25 cellular contexts compared by ENCODE assay signal in genomic region chr12:89029961-89030360, GRCh38.
"Had no signal": no experiment of that assay in that cellular context is flagged by ENCODE, and none has a peak within 500 bp of the region (broad histone marks: within the 10 kb centered on the region; RNA-seq: fewer than 3 reads in every experiment).

No MANE protein-coding gene starts in this region.

- H3K27me3 ChIP-seq: foreskin keratinocyte, left lung, thyroid gland, upper lobe of right lung had no signal

- H3K36me3 ChIP-seq: left lung, prostate gland, thyroid gland, upper lobe of right lung, WERI-Rb-1 had no signal

- H3K27ac ChIP-seq: foreskin keratinocyte, left lung, prostate gland, thyroid gland, upper lobe of right lung, WERI-Rb-1 had no signal

- H3K27ac Mint-ChIP-seq: activated CD4-positive, alpha-beta T cell treated with anti-CD3 and anti-CD28 coated beads, Interleukin-2, amount 10 ng/mL, durations not matched to agents 7 days and 5 days; activated CD8-positive, alpha-beta memory T cell treated with anti-CD3 and anti-CD28 coated beads, Interleukin-2, amount 10 ng/mL, durations not matched to agents 7 days and 5 days; activated CD8-positive, alpha-beta T cell treated with anti-CD3 and anti-CD28 coated beads for 36 hours; activated naive CD8-positive, alpha-beta T cell treated with anti-CD3 and anti-CD28 coated beads, Interleukin-2, amount 50 U/mL, for 24 hours; brain; immature natural killer cell; natural killer cell; stimulated activated naive CD8-positive, alpha-beta T cell treated with anti-CD3 and anti-CD28 coated beads, Interleukin-15, Interleukin-2, amounts not matched to agents 100 ng/mL and 50 ng/mL, for 24 hours; T-helper 2 cell treated with Interferon-gamma antibody and Interleukin-4, amounts not matched to agents 5 μg/mL and 100 μg/mL, for 36 hours had no signal

- H3K9me3 Mint-ChIP-seq: activated CD8-positive, alpha-beta T cell treated with anti-CD3 and anti-CD28 coated beads for 36 hours; activated naive CD8-positive, alpha-beta T cell treated with anti-CD3 and anti-CD28 coated beads, Interleukin-2, amount 50 U/mL, for 24 hours; brain; immature natural killer cell; natural killer cell; stimulated activated naive CD8-positive, alpha-beta T cell treated with anti-CD3 and anti-CD28 coated beads, Interleukin-15, Interleukin-2, amounts not matched to agents 100 ng/mL and 50 ng/mL, for 24 hours had no signal

- H3K36me3 Mint-ChIP-seq: brain, immature natural killer cell, natural killer cell had no signal

- H3K4me1 Mint-ChIP-seq: brain, immature natural killer cell, natural killer cell had no signal

- DNase-seq: activated CD4-positive, alpha-beta T cell treated with anti-CD3 and anti-CD28 coated beads, Interleukin-2, amount 10 ng/mL, durations not matched to agents 7 days and 5 days; activated CD4-positive, CD25-positive, alpha-beta regulatory T cell treated with anti-CD3 and anti-CD28 coated beads, Interleukin-2, amount 50 U/mL, for 72 hours; activated CD8-positive, alpha-beta memory T cell treated with anti-CD3 and anti-CD28 coated beads, Interleukin-2, amount 10 ng/mL, durations not matched to agents 7 days and 5 days; activated CD8-positive, alpha-beta T cell treated with anti-CD3 and anti-CD28 coated beads for 36 hours; activated effector memory CD4-positive, alpha-beta T cell treated with anti-CD3 and anti-CD28 coated beads, Interleukin-2, amount 50 U/mL, for 16 hours; activated naive CD4-positive, alpha-beta T cell treated with anti-CD3 and anti-CD28 coated beads, Interleukin-2, amount 50 U/mL, for 16 hours; activated naive CD8-positive, alpha-beta T cell treated with anti-CD3 and anti-CD28 coated beads, Interleukin-2, amount 50 U/mL, for 24 hours; activated T-cell treated with anti-CD3 and anti-CD28 coated beads for 4 hours; anterior cingulate cortex; central memory CD4-positive, alpha-beta T cell; effector memory CD4-positive, alpha-beta T cell; foreskin keratinocyte; immature natural killer cell; left lung; natural killer cell; stimulated activated CD4-positive, alpha-beta T cell treated with anti-CD3 and anti-CD28 coated beads, Interleukin-1b, Interleukin-23, amount 100 ng/mL, for 48 hours; substantia nigra; thyroid gland; upper lobe of right lung; WERI-Rb-1 had no signal

- H3K9me3 ChIP-seq: left lung, prostate gland, thyroid gland, upper lobe of right lung had no signal

- H3K27me3 Mint-ChIP-seq: activated CD4-positive, alpha-beta T cell treated with anti-CD3 and anti-CD28 coated beads, Interleukin-2, amount 10 ng/mL, durations not matched to agents 7 days and 5 days; activated CD8-positive, alpha-beta memory T cell treated with anti-CD3 and anti-CD28 coated beads, Interleukin-2, amount 10 ng/mL, durations not matched to agents 7 days and 5 days; activated naive CD8-positive, alpha-beta T cell treated with anti-CD3 and anti-CD28 coated beads, Interleukin-2, amount 50 U/mL, for 24 hours; stimulated activated naive CD8-positive, alpha-beta T cell treated with anti-CD3 and anti-CD28 coated beads, Interleukin-15, Interleukin-2, amounts not matched to agents 100 ng/mL and 50 ng/mL, for 24 hours had no signal

- H3K4me1 ChIP-seq: foreskin keratinocyte, left lung, prostate gland, thyroid gland, upper lobe of right lung had no signal

- H3K4me3 ChIP-seq: left lung, lung, prostate gland, thyroid gland, upper lobe of right lung had no signal

- H3K4me3 Mint-ChIP-seq: activated CD4-positive, alpha-beta T cell treated with anti-CD3 and anti-CD28 coated beads, Interleukin-2, amount 10 ng/mL, durations not matched to agents 7 days and 5 days; activated CD8-positive, alpha-beta memory T cell treated with anti-CD3 and anti-CD28 coated beads, Interleukin-2, amount 10 ng/mL, durations not matched to agents 7 days and 5 days; activated CD8-positive, alpha-beta T cell treated with anti-CD3 and anti-CD28 coated beads for 36 hours; activated naive CD8-positive, alpha-beta T cell treated with anti-CD3 and anti-CD28 coated beads, Interleukin-2, amount 50 U/mL, for 24 hours; brain; immature natural killer cell; natural killer cell; stimulated activated naive CD8-positive, alpha-beta T cell treated with anti-CD3 and anti-CD28 coated beads, Interleukin-15, Interleukin-2, amounts not matched to agents 100 ng/mL and 50 ng/mL, for 24 hours; T-helper 2 cell treated with Interferon-gamma antibody and Interleukin-4, amounts not matched to agents 5 μg/mL and 100 μg/mL, for 36 hours had no signal
